ENCODE assay signal across 8 cellular contexts in genomic region chr10:72260588-72261322, GRCh38. TPM values are rescaled to one million over a fixed set of nuclear protein-coding genes. Genes with fewer than 3 reads are reported as not detected.
DNase-seq lines count a peak whose midpoint lies in the region.

No MANE protein-coding gene starts in this region.

- H3K36me3 ChIP-seq in H7 (replicated peaks; ENCODE audit: control insufficient read depth, insufficient read depth, low read length) = no peaks in the 10 kb centered on the region

- H3K27me3 ChIP-seq in H7 (ENCODE audit: control insufficient read depth, insufficient read depth, low read length) = no peaks in the 10 kb centered on the region

- H3K4me3 ChIP-seq in GM08714 (ENCODE audit: low read length) = peak overlapping the region; percentile 61
- peak overlapping the region; percentile 49 for H3K4me3 ChIP-seq in H7 (ENCODE audit: insufficient read depth, low read depth, low read length)

- DNase-seq in H7 (peak; percentile 99), M059J (ENCODE audit: low read depth) (peak; percentile 81), T-helper 2 cell (peak; percentile 55 to 94 (median 71)), anterior cingulate cortex (lab: John Stamatoyannopoulos, UW) (peak in 56 of 58 donors; percentile 21 to 94 (median 80)), hepatic stellate cell (ENCODE audit: low spot score) (peak; percentile 85), retina (peak; percentile 95), GDM1 (lab: John Stamatoyannopoulos, UW) (no peak)

RNA-seq across cellular contexts. Expression of gene DDIT4, which starts 13.0 kb away (rescaled TPM):
- total RNA-seq in H7 (2014; rRNA removed; shearing (Covaris generic)) = 54.2 and 123 TPM in 2 replicates
- 42.5 and 56.8 TPM in 2 replicates for total RNA-seq in M059J (2014; rRNA removed; shearing (Covaris generic))

RNA-seq across cellular contexts. Expression of gene ASCC1, which starts 44.7 kb away (rescaled TPM):
- total RNA-seq in H7 (2014; rRNA removed; shearing (Covaris generic)) = 28.0 and 35.4 TPM in 2 replicates
- 32.7 and 37.1 TPM in 2 replicates for total RNA-seq in M059J (2014; rRNA removed; shearing (Covaris generic))

RNA-seq across cellular contexts. Expression of gene ANAPC16, which starts 44.9 kb away (rescaled TPM):
- total RNA-seq in H7 (2014; rRNA removed; shearing (Covaris generic)) = 56.6 and 79.0 TPM in 2 replicates
- 69.8 and 82.3 TPM in 2 replicates for total RNA-seq in M059J (2014; rRNA removed; shearing (Covaris generic))
